ENCODE assay signal across 14 cellular contexts in genomic region chr5:67205981-67206380, GRCh38. TPM values are rescaled to one million over a fixed set of nuclear protein-coding genes. Genes with fewer than 3 reads are reported as not detected.
DNase-seq lines count a peak whose midpoint lies in the region; ATAC-seq and TF ChIP-seq lines count a peak whose summit lies in the region.
"Had no signal": no experiment of that assay in that cellular context is flagged by ENCODE, and none has a peak within 500 bp of the region (broad histone marks: within the 10 kb centered on the region; RNA-seq: fewer than 3 reads in every experiment).

No MANE protein-coding gene starts in this region.

- CTCF ChIA-PET in activated CD4-positive, alpha-beta T cell treated with anti-CD3 and anti-CD28 coated beads, Interleukin-2, amount 10 ng/mL, durations not matched to agents 7 days and 5 days (lab: Charles Lee) = interaction anchor here (1.6 to 24.7 kb wide), 4 partner anchors 9 to 43 kb away, joined by 4 to 350 read pairs (median 9); partner anchors contain the start of gene CD180

- no peak for TF ChIP-seq POLR2A in esophagus squamous epithelium (IDR thresholded peaks at IDR 0.05)
- no peak for TF ChIP-seq POLR2A in thyroid gland (IDR thresholded peaks at IDR 0.05)

- no peak for DNase-seq in activated CD4-positive, alpha-beta T cell treated with anti-CD3 and anti-CD28 coated beads, Interleukin-2, amount 10 ng/mL, durations not matched to agents 7 days and 5 days
- no peak for DNase-seq in activated CD4-positive, alpha-beta T cell treated with anti-CD3 and anti-CD28 coated beads for 1 hour
- DNase-seq in T-helper 2 cell treated with Interferon-gamma antibody and Interleukin-4, amounts not matched to agents 5 μg/mL and 100 μg/mL, for 36 hours (ENCODE audit: low spot score) = no peak
- no peak for DNase-seq in esophagus squamous epithelium (lab: John Stamatoyannopoulos, UW)
- DNase-seq in thyroid gland = no peak
- DNase-seq in GF-D8 (lab: John Stamatoyannopoulos, UW) = no peak
- no peak for DNase-seq in AG08396 (ENCODE audit: low spot score)
- no peak for DNase-seq in right cardiac atrium
- DNase-seq: NCI-H510A had no signal

- H3K27ac ChIP-seq in esophagus squamous epithelium = peak overlapping the region; percentile 33 to 65 (median 48)
- H3K27ac ChIP-seq in thyroid gland = peak overlapping the region; percentile 9 to 33 (median 32)
- no peak overlapping the region for H3K27ac ChIP-seq in right cardiac atrium (ENCODE audit: low read length)
- H3K27ac ChIP-seq: SK-N-MC had no signal

- H3K36me3 ChIP-seq in esophagus squamous epithelium = no peaks in the 10 kb centered on the region
- no peaks in the 10 kb centered on the region for H3K36me3 ChIP-seq in thyroid gland

- peak overlapping the region; percentile 41 for H3K4me3 Mint-ChIP-seq in activated CD4-positive, alpha-beta T cell treated with anti-CD3 and anti-CD28 coated beads, Interleukin-2, amount 10 ng/mL, durations not matched to agents 7 days and 5 days
- peak overlapping the region; percentile 61 for H3K4me3 Mint-ChIP-seq in T-helper 2 cell treated with Interferon-gamma antibody and Interleukin-4, amounts not matched to agents 5 μg/mL and 100 μg/mL, for 36 hours
- H3K4me3 Mint-ChIP-seq: nephron had no signal

- no peaks in the 10 kb centered on the region for H3K9me3 ChIP-seq in esophagus squamous epithelium
- no peaks in the 10 kb centered on the region for H3K9me3 ChIP-seq in thyroid gland
- H3K9me3 ChIP-seq in right cardiac atrium (ENCODE audit: control insufficient read depth, low read length) = no peaks in the 10 kb centered on the region

- H3K36me3 Mint-ChIP-seq in activated CD4-positive, alpha-beta T cell treated with anti-CD3 and anti-CD28 coated beads, Interleukin-2, amount 10 ng/mL, durations not matched to agents 7 days and 5 days (ENCODE audit: low read depth) = peaks cover 38% of the 10 kb centered on the region
- H3K36me3 Mint-ChIP-seq in T-helper 2 cell treated with Interferon-gamma antibody and Interleukin-4, amounts not matched to agents 5 μg/mL and 100 μg/mL, for 36 hours (ENCODE audit: low read depth) = peaks cover 18% of the 10 kb centered on the region

- H3K4me1 Mint-ChIP-seq in activated CD4-positive, alpha-beta T cell treated with anti-CD3 and anti-CD28 coated beads, Interleukin-2, amount 10 ng/mL, durations not matched to agents 7 days and 5 days = peaks cover 92% of the 10 kb centered on the region
- H3K4me1 Mint-ChIP-seq in T-helper 2 cell treated with Interferon-gamma antibody and Interleukin-4, amounts not matched to agents 5 μg/mL and 100 μg/mL, for 36 hours (ENCODE audit: low read depth) = peaks cover 78% of the 10 kb centered on the region

- POLR2A ChIA-PET in activated CD4-positive, alpha-beta T cell treated with anti-CD3 and anti-CD28 coated beads, Interleukin-2, amount 10 ng/mL, durations not matched to agents 7 days and 5 days (lab: Charles Lee) = interaction anchor here (2.1 kb wide), 1 partner anchor 39 kb away, joined by 18 read pairs; no protein-coding TSS in a partner anchor

- peaks cover 12% of the 10 kb centered on the region for H3K9me3 Mint-ChIP-seq in activated CD4-positive, alpha-beta T cell treated with anti-CD3 and anti-CD28 coated beads, Interleukin-2, amount 10 ng/mL, durations not matched to agents 7 days and 5 days
- H3K9me3 Mint-ChIP-seq in T-helper 2 cell treated with Interferon-gamma antibody and Interleukin-4, amounts not matched to agents 5 μg/mL and 100 μg/mL, for 36 hours = peaks cover 12% of the 10 kb centered on the region

- H3K27me3 Mint-ChIP-seq in activated CD4-positive, alpha-beta T cell treated with anti-CD3 and anti-CD28 coated beads, Interleukin-2, amount 10 ng/mL, durations not matched to agents 7 days and 5 days = no peaks in the 10 kb centered on the region
- no peaks in the 10 kb centered on the region for H3K27me3 Mint-ChIP-seq in T-helper 2 cell treated with Interferon-gamma antibody and Interleukin-4, amounts not matched to agents 5 μg/mL and 100 μg/mL, for 36 hours (ENCODE audit: low read depth)

- no peak for ATAC-seq in right cardiac atrium

- H3K27me3 ChIP-seq in esophagus squamous epithelium (no peaks in the 10 kb centered on the region), thyroid gland (no peaks in the 10 kb centered on the region), right cardiac atrium (ENCODE audit: control insufficient read depth, insufficient read depth) (no peaks in the 10 kb centered on the region)

- peak overlapping the region; percentile 96 for H3K27ac Mint-ChIP-seq in activated CD4-positive, alpha-beta T cell treated with anti-CD3 and anti-CD28 coated beads, Interleukin-2, amount 10 ng/mL, durations not matched to agents 7 days and 5 days
- H3K27ac Mint-ChIP-seq in T-helper 2 cell treated with Interferon-gamma antibody and Interleukin-4, amounts not matched to agents 5 μg/mL and 100 μg/mL, for 36 hours = peak overlapping the region; percentile 83
- H3K27ac Mint-ChIP-seq: nephron had no signal

- H3K4me3 ChIP-seq in esophagus squamous epithelium = no peak overlapping the region
- H3K4me3 ChIP-seq in thyroid gland (replicated peaks in 1 of 3) = no peak overlapping the region
- no peak overlapping the region for H3K4me3 ChIP-seq in right cardiac atrium (ENCODE audit: low read length)
- H3K4me3 ChIP-seq: SK-N-MC, smooth muscle cell had no signal

- WGBS in esophagus squamous epithelium, 2 donors = 89 to 93% methylated on average over 1 of the region's 3 CpGs
- 91 to 96% methylated on average over 3 of the region's 3 CpGs for WGBS in thyroid gland, 2 donors
- WGBS in right cardiac atrium = 92% methylated on average over 3 of the region's 3 CpGs

- H3K4me1 ChIP-seq in esophagus squamous epithelium (peaks cover 6 to 38% (median 13%) of the 10 kb centered on the region in 3 donors), thyroid gland (peaks cover 9 to 12% of the 10 kb centered on the region in 2 donors), right cardiac atrium (ENCODE audit: control insufficient read depth, insufficient read depth, low read length) (no peaks in the 10 kb centered on the region)

- TF ChIP-seq CTCF in esophagus squamous epithelium (IDR thresholded peaks at IDR 0.05) = no peak
- TF ChIP-seq CTCF in thyroid gland (IDR thresholded peaks at IDR 0.05) = no peak

- intact Hi-C loops in esophagus squamous epithelium (cut with DNase I) = loop anchor here (5.0 kb wide), 1 partner anchor 44 kb away; no protein-coding TSS in a partner anchor
- intact Hi-C loops in thyroid gland (cut with DNase I) = loop anchor here (10.0 kb wide), 1 partner anchor 391 kb away; no protein-coding TSS in a partner anchor
- intact Hi-C loops in right cardiac atrium (cut with DNase I) = loop anchor here in 3 of 4 donors (2.0 to 10.0 kb wide), 4 partner anchors 39 to 391 kb away; no protein-coding TSS in a partner anchor

RNA-seq across cellular contexts. Expression of gene CD180, which starts 9.4 kb away (rescaled TPM):
- under 1 TPM; 0.17 TPM for total RNA-seq in activated CD4-positive, alpha-beta T cell treated with anti-CD3 and anti-CD28 coated beads, Interleukin-2, amount 10 ng/mL, durations not matched to agents 7 days and 5 days
- 1 to 10 TPM in 1 of 4 donors, under 1 TPM in 2, not detected in 1; 0.13 to 1.3 (median 0.95) TPM for total RNA-seq in esophagus squamous epithelium
- 1 to 10 TPM in 1 of 4 donors, under 1 TPM in 3; 0.20 to 1.1 (median 0.61) TPM for total RNA-seq in thyroid gland
- 1 to 10 TPM in 2 of 4 donors, under 1 TPM in 2; 0.48 to 1.4 (median 0.88) TPM for total RNA-seq in right cardiac atrium
- polyA plus RNA-seq in right cardiac atrium = 0.11 TPM
- total RNA-seq: A673, Daoy, smooth muscle cell had no signal
- polyA plus RNA-seq: smooth muscle cell had no signal
